Comparison of ENCODE assay signal across 8 cellular contexts in the genomic region with DNA sequence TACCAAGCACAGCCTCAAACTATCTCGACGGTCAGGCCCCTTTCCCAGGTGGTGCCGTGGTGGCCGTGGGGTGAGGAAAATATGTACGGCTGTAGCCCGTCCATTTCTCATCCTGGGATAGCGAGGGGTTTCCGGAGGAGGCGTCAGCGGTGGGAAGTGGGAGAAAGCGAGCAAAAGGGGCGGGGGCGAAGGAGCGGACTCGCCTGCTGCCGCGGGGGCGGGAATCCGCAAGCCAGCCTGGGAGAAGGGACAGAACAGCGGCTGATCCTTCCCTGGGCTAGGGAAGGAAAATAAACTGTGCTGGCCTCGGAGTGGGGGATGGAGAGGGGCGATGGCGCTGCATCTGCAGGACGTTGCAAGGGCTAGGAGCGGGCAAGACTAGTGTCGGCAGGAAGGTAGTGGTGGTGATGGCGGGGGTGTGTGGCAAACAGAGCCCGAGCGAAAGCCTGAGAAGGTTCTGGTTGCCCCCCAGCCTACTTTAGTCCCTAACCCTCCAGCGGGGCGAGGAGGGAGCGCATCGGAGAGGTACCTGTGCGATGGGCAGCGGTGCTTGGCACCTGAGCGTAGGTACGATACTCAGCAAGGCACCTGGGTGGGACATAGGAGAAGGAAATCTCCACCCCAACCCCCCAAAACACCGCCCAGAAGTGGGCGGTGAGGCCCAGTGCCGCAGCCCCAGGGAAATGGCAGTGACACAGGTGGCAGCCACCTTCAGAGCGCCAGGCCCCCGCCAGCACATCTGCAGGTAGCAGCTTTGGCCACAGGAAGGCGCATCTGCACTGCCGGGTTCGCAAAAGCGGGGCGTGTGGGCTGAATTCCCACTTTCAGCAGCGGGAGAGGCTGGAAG. TPM values are rescaled to one million over a fixed set of nuclear protein-coding genes. Genes with fewer than 3 reads are reported as not detected.
A peak's percentile ranks its signal among the peaks of the same experiment; 100 is the strongest.
DNase-seq lines count a peak whose midpoint lies in the region; ATAC-seq lines count a peak whose summit lies in the region.

No MANE protein-coding gene starts in this region.

- H3K36me3 ChIP-seq in iPS-18a (ENCODE audit: control insufficient read depth, low read depth, low read length), result no peaks in the 10 kb centered on the region

- CTCF ChIA-PET in activated CD8-positive, alpha-beta memory T cell treated with anti-CD3 and anti-CD28 coated beads, Interleukin-2, amount 10 ng/mL, durations not matched to agents 7 days and 5 days (lab: Charles Lee), result no interaction called here

- peak overlapping the region; percentile 5 for H3K4me3 Mint-ChIP-seq in activated CD8-positive, alpha-beta memory T cell treated with anti-CD3 and anti-CD28 coated beads, Interleukin-2, amount 10 ng/mL, durations not matched to agents 7 days and 5 days
- peak overlapping the region; percentile 84 to 85 for H3K4me3 Mint-ChIP-seq in activated T-cell treated with anti-CD3 and anti-CD28 coated beads, Interleukin-2, amount 50 U/mL, for 72 hours
- peak overlapping the region; percentile 65 to 87 for H3K4me3 Mint-ChIP-seq in stimulated activated naive CD8-positive, alpha-beta T cell treated with anti-CD3 and anti-CD28 coated beads, Interleukin-15, amount 100 ng/mL, for 72 hours

- no peak overlapping the region for H3K27ac ChIP-seq in iPS-18a (ENCODE audit: low read length)

- DNase-seq in activated CD8-positive, alpha-beta memory T cell treated with anti-CD3 and anti-CD28 coated beads, Interleukin-2, amount 10 ng/mL, durations not matched to agents 7 days and 5 days, result no peak
- no peak for DNase-seq in activated CD8-positive, alpha-beta memory T cell treated with anti-CD3 and anti-CD28 coated beads, Interleukin-2, amount 50 U/mL, for 4 hours
- peak; percentile 48 for DNase-seq in NCI-H128 (lab: John Stamatoyannopoulos, UW; ENCODE audit: unreplicated experiment)
- DNase-seq in activated T-cell treated with anti-CD3 and anti-CD28 coated beads, Interleukin-2, amount 50 U/mL, for 72 hours, result peak; percentile 29 to 74
- DNase-seq in stimulated activated naive CD8-positive, alpha-beta T cell treated with anti-CD3 and anti-CD28 coated beads, Interleukin-15, amount 100 ng/mL, for 72 hours, result no peak
- no peak for DNase-seq in NCI-H1436 treated with DMSO at 0.1 percent for 48 hours (lab: John Stamatoyannopoulos, UW)

- no peaks in the 10 kb centered on the region for H3K27me3 ChIP-seq in iPS-18a (ENCODE audit: control insufficient read depth, insufficient read depth, low read length)

- H3K9me3 Mint-ChIP-seq in activated CD8-positive, alpha-beta memory T cell treated with anti-CD3 and anti-CD28 coated beads, Interleukin-2, amount 10 ng/mL, durations not matched to agents 7 days and 5 days (ENCODE audit: low read depth), result no peaks in the 10 kb centered on the region
- no peaks in the 10 kb centered on the region for H3K9me3 Mint-ChIP-seq in activated T-cell treated with anti-CD3 and anti-CD28 coated beads, Interleukin-2, amount 50 U/mL, for 72 hours
- H3K9me3 Mint-ChIP-seq in stimulated activated naive CD8-positive, alpha-beta T cell treated with anti-CD3 and anti-CD28 coated beads, Interleukin-15, amount 100 ng/mL, for 72 hours, result no peaks in the 10 kb centered on the region

- H3K4me1 ChIP-seq in iPS-18a (ENCODE audit: control insufficient read depth, low read depth, low read length), result peaks cover 4% of the 10 kb centered on the region

- H3K9ac ChIP-seq in iPS-18a (ENCODE audit: low read length), result peak overlapping the region; percentile 59

- peaks cover 84% of the 10 kb centered on the region for H3K27me3 Mint-ChIP-seq in activated CD8-positive, alpha-beta memory T cell treated with anti-CD3 and anti-CD28 coated beads, Interleukin-2, amount 10 ng/mL, durations not matched to agents 7 days and 5 days
- H3K27me3 Mint-ChIP-seq in activated T-cell treated with anti-CD3 and anti-CD28 coated beads, Interleukin-2, amount 50 U/mL, for 72 hours (ENCODE audit: low read depth), result peaks cover 75% of the 10 kb centered on the region
- H3K27me3 Mint-ChIP-seq in stimulated activated naive CD8-positive, alpha-beta T cell treated with anti-CD3 and anti-CD28 coated beads, Interleukin-15, amount 100 ng/mL, for 72 hours, result peaks cover 91% of the 10 kb centered on the region

- peak; percentile 60 for ATAC-seq in activated CD8-positive, alpha-beta memory T cell treated with anti-CD3 and anti-CD28 coated beads, Interleukin-2, amount 10 ng/mL, durations not matched to agents 7 days and 5 days
- ATAC-seq in activated T-cell treated with anti-CD3 and anti-CD28 coated beads, Interleukin-2, amount 50 U/mL, for 72 hours (replicated peaks in 1 of 2), result peak; percentile 58 to 80
- peak; percentile 54 for ATAC-seq in stimulated activated naive CD8-positive, alpha-beta T cell treated with anti-CD3 and anti-CD28 coated beads, Interleukin-15, amount 100 ng/mL, for 72 hours
- no peak for ATAC-seq in GM21423 (IDR thresholded peaks at IDR 0.05; ENCODE audit: unreplicated experiment)

- peak overlapping the region; percentile 81 for H3K4me3 ChIP-seq in iPS-18a (ENCODE audit: low read length)

- H3K36me3 Mint-ChIP-seq in activated CD8-positive, alpha-beta memory T cell treated with anti-CD3 and anti-CD28 coated beads, Interleukin-2, amount 10 ng/mL, durations not matched to agents 7 days and 5 days, result no peaks in the 10 kb centered on the region
- no peaks in the 10 kb centered on the region for H3K36me3 Mint-ChIP-seq in activated T-cell treated with anti-CD3 and anti-CD28 coated beads, Interleukin-2, amount 50 U/mL, for 72 hours (ENCODE audit: insufficient read depth in 2 of 2)

- H3K27ac Mint-ChIP-seq in activated CD8-positive, alpha-beta memory T cell treated with anti-CD3 and anti-CD28 coated beads, Interleukin-2, amount 10 ng/mL, durations not matched to agents 7 days and 5 days, result no peak overlapping the region
- H3K27ac Mint-ChIP-seq in activated T-cell treated with anti-CD3 and anti-CD28 coated beads, Interleukin-2, amount 50 U/mL, for 72 hours, result no peak overlapping the region
- H3K27ac Mint-ChIP-seq in stimulated activated naive CD8-positive, alpha-beta T cell treated with anti-CD3 and anti-CD28 coated beads, Interleukin-15, amount 100 ng/mL, for 72 hours, result no peak overlapping the region

- H3K9me3 ChIP-seq in iPS-18a (ENCODE audit: control insufficient read depth, low read depth, low read length), result no peaks in the 10 kb centered on the region

- peaks cover 12% of the 10 kb centered on the region for H3K4me1 Mint-ChIP-seq in activated CD8-positive, alpha-beta memory T cell treated with anti-CD3 and anti-CD28 coated beads, Interleukin-2, amount 10 ng/mL, durations not matched to agents 7 days and 5 days
- H3K4me1 Mint-ChIP-seq in activated T-cell treated with anti-CD3 and anti-CD28 coated beads, Interleukin-2, amount 50 U/mL, for 72 hours (ENCODE audit: low read depth), result peaks cover 12% of the 10 kb centered on the region
- peaks cover 13% of the 10 kb centered on the region for H3K4me1 Mint-ChIP-seq in stimulated activated naive CD8-positive, alpha-beta T cell treated with anti-CD3 and anti-CD28 coated beads, Interleukin-15, amount 100 ng/mL, for 72 hours

RNA-seq across cellular contexts. Expression of gene STEAP1B, which starts 49.9 kb away (rescaled TPM):
- total RNA-seq in activated CD8-positive, alpha-beta memory T cell treated with anti-CD3 and anti-CD28 coated beads, Interleukin-2, amount 10 ng/mL, durations not matched to agents 7 days and 5 days, result under 1 TPM in 1 of 2 experiments, not detected in 1; 0.37 TPM
- total RNA-seq in activated T-cell treated with anti-CD3 and anti-CD28 coated beads, Interleukin-2, amount 50 U/mL, for 72 hours, result under 1 TPM in 1 of 2 donors, not detected in 1; 0.39 TPM

Comparison
In these comparisons a context has a peak if more than half of its experiments do, and no peak if none do; other contexts are left out.
1. DNase-seq: peak in NCI-H128 (single experiment) and activated T-cell treated with anti-CD3 and anti-CD28 coated beads, Interleukin-2, amount 50 U/mL, for 72 hours (2 of 2); none in activated CD8-positive, alpha-beta memory T cell treated with anti-CD3 and anti-CD28 coated beads, Interleukin-2, amount 10 ng/mL, durations not matched to agents 7 days and 5 days (single experiment), activated CD8-positive, alpha-beta memory T cell treated with anti-CD3 and anti-CD28 coated beads, Interleukin-2, amount 50 U/mL, for 4 hours (single experiment), stimulated activated naive CD8-positive, alpha-beta T cell treated with anti-CD3 and anti-CD28 coated beads, Interleukin-15, amount 100 ng/mL, for 72 hours (0 of 2) and NCI-H1436 treated with DMSO at 0.1 percent for 48 hours (single experiment).
2. H3K4me3 Mint-ChIP-seq: peak in every context shown above with its lines; median percentile 84 in activated T-cell treated with anti-CD3 and anti-CD28 coated beads, Interleukin-2, amount 50 U/mL, for 72 hours; 76 in stimulated activated naive CD8-positive, alpha-beta T cell treated with anti-CD3 and anti-CD28 coated beads, Interleukin-15, amount 100 ng/mL, for 72 hours; 5 in activated CD8-positive, alpha-beta memory T cell treated with anti-CD3 and anti-CD28 coated beads, Interleukin-2, amount 10 ng/mL, durations not matched to agents 7 days and 5 days.